In the genomic region with DNA sequence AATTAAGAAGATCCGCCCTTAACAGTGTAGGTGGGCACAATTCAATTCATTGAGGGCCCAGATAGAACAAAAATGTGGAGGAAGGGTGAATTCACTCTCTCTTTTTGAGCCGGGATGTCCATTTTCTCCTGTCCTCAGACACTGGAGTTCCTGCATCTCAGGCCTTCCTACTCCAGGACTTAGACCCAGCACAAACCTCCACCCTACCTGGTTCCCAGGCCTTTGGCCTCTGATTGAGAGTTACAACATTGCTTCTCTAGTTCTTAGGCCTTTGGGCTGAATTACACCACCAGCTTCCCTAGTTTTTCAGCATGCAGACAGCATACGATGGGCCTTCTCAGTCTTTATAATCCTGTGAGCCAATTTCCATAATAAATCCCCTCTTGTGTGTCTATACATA, we compare ENCODE assay signal across 15 cellular contexts.
DNase-seq lines count a peak whose midpoint lies in the region; ATAC-seq, FAIRE-seq and TF ChIP-seq lines count a peak whose summit lies in the region.
"Had no signal": no experiment of that assay in that cellular context is flagged by ENCODE, and none has a peak within 500 bp of the region (broad histone marks: within the 10 kb centered on the region; RNA-seq: fewer than 3 reads in every experiment).

No MANE protein-coding gene starts in this region.

- H3K36me3 Mint-ChIP-seq in activated CD4-positive, alpha-beta T cell treated with anti-CD3 and anti-CD28 coated beads, Interleukin-2, amount 10 ng/mL, durations not matched to agents 24 days and 14 days (ENCODE audit: low read depth), result no peaks in the 10 kb centered on the region
- no peaks in the 10 kb centered on the region for H3K36me3 Mint-ChIP-seq in effector memory CD8-positive, alpha-beta T cell (ENCODE audit: insufficient read depth)
- H3K36me3 Mint-ChIP-seq: CD8-positive, alpha-beta memory T cell had no signal

- TF ChIP-seq POLR2A in HCT116 (IDR thresholded peaks at IDR 0.05; ENCODE audit: borderline replicate concordance, extremely low read depth, insufficient read depth, insufficient read length) (no peak), H1 (IDR thresholded peaks at IDR 0.05; ENCODE audit: control extremely low read depth in 1 of 2, low read depth in 2 of 2, low read length in 2 of 2) (no peak), right lobe of liver (IDR thresholded peaks at IDR 0.05) (no peak)

- no peak overlapping the region for H3K4ac ChIP-seq in H1 (replicated peaks; ENCODE audit: insufficient read length, low read depth, low read length)

- H2BK15ac ChIP-seq in H1 (ENCODE audit: low read length), result no peak overlapping the region

- H3K9me3 Mint-ChIP-seq in activated CD4-positive, alpha-beta T cell treated with anti-CD3 and anti-CD28 coated beads, Interleukin-2, amount 10 ng/mL, durations not matched to agents 24 days and 14 days, result no peaks in the 10 kb centered on the region
- H3K9me3 Mint-ChIP-seq in effector memory CD8-positive, alpha-beta T cell, result no peaks in the 10 kb centered on the region
- H3K9me3 Mint-ChIP-seq: CD8-positive, alpha-beta memory T cell had no signal

- H3K23me2 ChIP-seq in H1 (ENCODE audit: low read depth, low read length), result no peaks in the 10 kb centered on the region

- 95% methylated on average over 3 of the region's 3 CpGs; no CpG with 5 or more reads in 1 of the 2 experiments for WGBS in H1 (ENCODE audit: extremely low coverage in 1 of 2, insufficient coverage in 1 of 2, insufficient read length in 1 of 2, insufficient replicate concordance in 2 of 2, low coverage in 1 of 2, low lambda C conversion rate in 2 of 2, missing lambda C conversion rate in 1 of 2), 2 experiments
- 57% methylated on average over 2 of the region's 3 CpGs for WGBS in right lobe of liver (ENCODE audit: insufficient coverage, low coverage, low lambda C conversion rate, missing lambda C conversion rate)

- no peak overlapping the region for H3K14ac ChIP-seq in H1 (ENCODE audit: insufficient read length)

- H3K56ac ChIP-seq in H1 (replicated peaks; ENCODE audit: insufficient read length, low read depth, low read length), result no peak overlapping the region

- H4K91ac ChIP-seq in H1 (replicated peaks; ENCODE audit: insufficient read length, low read length), result no peak overlapping the region

- no peak overlapping the region for H3K4me3 ChIP-seq in HCT116 (replicated peaks in 1 of 2; ENCODE audit: low read depth in 1 of 2, low read length in 2 of 2)
- H3K4me3 ChIP-seq in H1 (ENCODE audit: extremely low read depth in 1 of 4, insufficient read depth in 2 of 4, low read depth in 3 of 4, low read length in 4 of 4), result no peak overlapping the region
- H3K4me3 ChIP-seq in right lobe of liver, result no peak overlapping the region
- H3K4me3 ChIP-seq: BLaER1 had no signal

- no peak overlapping the region for H2BK20ac ChIP-seq in H1 (ENCODE audit: low read length)

- no peak overlapping the region for H3K27ac Mint-ChIP-seq in activated CD4-positive, alpha-beta T cell treated with anti-CD3 and anti-CD28 coated beads, Interleukin-2, amount 10 ng/mL, durations not matched to agents 24 days and 14 days
- no peak overlapping the region for H3K27ac Mint-ChIP-seq in effector memory CD8-positive, alpha-beta T cell

- H2BK120ac ChIP-seq in H1 (replicated peaks; ENCODE audit: low read depth, low read length), result no peak overlapping the region

- peak overlapping the region; percentile 19 for H2AFZ ChIP-seq in HCT116 (ENCODE audit: low read depth, low read length, poor library complexity, severe bottlenecking)
- H2AFZ ChIP-seq in H1 (ENCODE audit: low read length), result peak overlapping the region; percentile 19; the same call in 1 of the 2 replicates

- H3K4me1 Mint-ChIP-seq in activated CD4-positive, alpha-beta T cell treated with anti-CD3 and anti-CD28 coated beads, Interleukin-2, amount 10 ng/mL, durations not matched to agents 24 days and 14 days, result no peaks in the 10 kb centered on the region
- H3K4me1 Mint-ChIP-seq in effector memory CD8-positive, alpha-beta T cell (ENCODE audit: low read depth in 2 of 2), result no peaks in the 10 kb centered on the region
- H3K4me1 Mint-ChIP-seq: CD8-positive, alpha-beta memory T cell had no signal

- H2BK12ac ChIP-seq in H1 (ENCODE audit: low read depth, low read length), result no peak overlapping the region

- POLR2A ChIA-PET in HCT116 (lab: Charles Lee) (no interaction called here), H1 (lab: Charles Lee; ENCODE audit: partially characterized antibody) (no interaction called here)

- no peaks in the 10 kb centered on the region for H3K36me3 ChIP-seq in HCT116 (ENCODE audit: control insufficient read depth in 1 of 2, insufficient read depth in 2 of 2, low read length in 2 of 2)
- no peaks in the 10 kb centered on the region for H3K36me3 ChIP-seq in H1 (ENCODE audit: control insufficient read depth in 2 of 4, insufficient read depth in 4 of 4, low read length in 3 of 4)
- H3K36me3 ChIP-seq in right lobe of liver, result no peaks in the 10 kb centered on the region
- H3K36me3 ChIP-seq: BLaER1 had no signal

- H3K18ac ChIP-seq in H1 (ENCODE audit: extremely low read depth, low read length), result no peak overlapping the region

- H4K20me1 ChIP-seq in HCT116 (ENCODE audit: insufficient read depth) (no peaks in the 10 kb centered on the region), H1 (replicated peaks in 1 of 2; ENCODE audit: control insufficient read depth in 1 of 2, insufficient read depth in 2 of 2, low read length in 2 of 2) (no peaks in the 10 kb centered on the region)
- H4K20me1 ChIP-seq: BLaER1 had no signal

- TF ChIP-seq EP300 in H1 (IDR thresholded peaks at IDR 0.05; ENCODE audit: borderline replicate concordance in 1 of 2, low read depth in 2 of 2, low read length in 2 of 2), result no peak

- H3K9me3 ChIP-seq in HCT116 (ENCODE audit: control insufficient read depth in 1 of 2, insufficient read depth in 1 of 2, low read depth in 1 of 2, low read length in 2 of 2) (no peaks in the 10 kb centered on the region), H1 (ENCODE audit: insufficient read depth in 2 of 2, low read depth in 1 of 2, low read length in 1 of 2) (no peaks in the 10 kb centered on the region), right lobe of liver (no peaks in the 10 kb centered on the region)
- H3K9me3 ChIP-seq: BLaER1 had no signal

- H3K9ac ChIP-seq in HCT116 (ENCODE audit: low read length) (no peak overlapping the region), H1 (replicated peaks in 1 of 4; ENCODE audit: extremely low read depth in 1 of 4, low read depth in 3 of 4, low read length in 3 of 4) (no peak overlapping the region)
- H3K9ac ChIP-seq: BLaER1 had no signal

- H2AK5ac ChIP-seq in H1 (ENCODE audit: low read depth, low read length), result no peak overlapping the region

- H2BK5ac ChIP-seq in H1 (ENCODE audit: low read depth, low read length), result no peak overlapping the region

- FAIRE-seq in H1 (lab: Jason Lieb, UNC), result no peak
- FAIRE-seq: GM19239 had no signal

- no peak overlapping the region for H3K4me3 Mint-ChIP-seq in activated CD4-positive, alpha-beta T cell treated with anti-CD3 and anti-CD28 coated beads, Interleukin-2, amount 10 ng/mL, durations not matched to agents 24 days and 14 days
- H3K4me3 Mint-ChIP-seq in effector memory CD8-positive, alpha-beta T cell, result no peak overlapping the region
- H3K4me3 Mint-ChIP-seq: CD8-positive, alpha-beta memory T cell had no signal

- no peak overlapping the region for H3K27ac ChIP-seq in HCT116 (ENCODE audit: low read depth, low read length)
- H3K27ac ChIP-seq in H1 (ENCODE audit: low read depth, low read length), result no peak overlapping the region
- peak overlapping the region in 1 of 3 donors; percentile 60 for H3K27ac ChIP-seq in right lobe of liver
- H3K27ac ChIP-seq: BLaER1 had no signal

- H4K8ac ChIP-seq in H1 (ENCODE audit: extremely low read depth, insufficient read depth, low read length), result no peak overlapping the region

- H3K4me1 ChIP-seq in HCT116 (ENCODE audit: control insufficient read depth in 1 of 2, insufficient read depth in 2 of 2, low read length in 2 of 2) (no peaks in the 10 kb centered on the region; a peak in 1 of 4 replicates), H1 (replicated peaks in 1 of 4; ENCODE audit: control insufficient read depth in 3 of 4, insufficient read depth in 4 of 4, low read length in 3 of 4) (peaks cover 0 to 3% (median 0%) of the 10 kb centered on the region in 4 experiments; a peak in 1 of 7 replicates), right lobe of liver (peaks cover 0 to 16% (median 6%) of the 10 kb centered on the region in 4 donors)

- H3K9me2 ChIP-seq in HCT116 (ENCODE audit: insufficient read depth), result no peaks in the 10 kb centered on the region

- TF ChIP-seq CTCF in HCT116 (IDR thresholded peaks at IDR 0.05 in 2 of 3, conservative IDR thresholded peaks at IDR 0.05 in 1 of 3; ENCODE audit: borderline replicate concordance in 1 of 3, insufficient read depth in 1 of 3, low read depth in 2 of 3, low read length in 2 of 3) (no peak), H1 (IDR thresholded peaks at IDR 0.05; ENCODE audit: control extremely low read depth in 1 of 3, insufficient read depth in 1 of 3, low read depth in 1 of 3, low read length in 3 of 3) (no peak), right lobe of liver (IDR thresholded peaks at IDR 0.05) (no peak)

- RAD21 ChIA-PET in HCT116 (lab: Charles Lee; ENCODE audit: low non-redundant PET in 1 of 2, low total read pairs in 2 of 2, uncharacterized antibody in 2 of 2, unreplicated experiment in 2 of 2), result no interaction called here

- DNase-seq in HCT116 (ENCODE audit: low read depth, low spot score) (no peak), H1 (ENCODE audit: low read depth in 1 of 2, low spot score in 2 of 2) (no peak), right lobe of liver (peak in 1 of 3 donors; percentile 61), superior temporal gyrus (ENCODE audit: extremely low spot score) (peak; percentile 4), H4 (ENCODE audit: low spot score) (no peak)
- DNase-seq in activated CD4-positive, alpha-beta T cell treated with anti-CD3 and anti-CD28 coated beads, Interleukin-2, amount 10 ng/mL, durations not matched to agents 24 days and 14 days, result no peak
- no peak for DNase-seq in effector memory CD8-positive, alpha-beta T cell
- DNase-seq: 8988T; AML-193; CD8-positive, alpha-beta memory T cell; DMS53; GF-D8; H7 had no signal

- TF ChIP-seq RAD21 in HCT116 (IDR thresholded peaks at IDR 0.05; ENCODE audit: low read depth), result no peak
- no peak for TF ChIP-seq RAD21 in H1 (IDR thresholded peaks at IDR 0.05 in 1 of 2, conservative IDR thresholded peaks at IDR 0.05 in 1 of 2; ENCODE audit: low read depth in 2 of 2, low read length in 2 of 2)

- ATAC-seq in HCT116 (no peak), right lobe of liver (peak; percentile 67 to 93 (median 79))
- no peak for ATAC-seq in effector memory CD8-positive, alpha-beta T cell (replicated peaks)

- no peak overlapping the region for H4K5ac ChIP-seq in H1 (ENCODE audit: insufficient read length, low read depth, low read length)

- no TSS peak for BruUV-seq in HCT116 (replicated peaks; lab: Mats Ljungman, UMichigan)

- no peaks in the 10 kb centered on the region for H3K79me1 ChIP-seq in H1 (ENCODE audit: low read depth, low read length)

- H3K4me2 ChIP-seq in HCT116 (ENCODE audit: low read length) (no peak overlapping the region), H1 (ENCODE audit: insufficient read depth in 1 of 2, low read depth in 2 of 2, low read length in 2 of 2) (no peak overlapping the region)
- H3K4me2 ChIP-seq: BLaER1 had no signal

- no peaks in the 10 kb centered on the region for H3K79me2 ChIP-seq in HCT116 (ENCODE audit: insufficient read depth, low read length)
- H3K79me2 ChIP-seq in H1 (ENCODE audit: control insufficient read depth in 1 of 2, insufficient read depth in 2 of 2, low read length in 2 of 2), result no peaks in the 10 kb centered on the region

- H3K23ac ChIP-seq in H1 (ENCODE audit: insufficient read length), result no peak overlapping the region

- intact Hi-C loops in HCT116 (cut with micrococcal nuclease) (no loop called here), right lobe of liver (cut with DNase I) (no loop called here)
- intact Hi-C loops in activated CD4-positive, alpha-beta T cell treated with anti-CD3 and anti-CD28 coated beads, Interleukin-2, amount 10 ng/mL, durations not matched to agents 24 days and 14 days (cut with micrococcal nuclease), result no loop called here

- H3K27me3 ChIP-seq in HCT116 (ENCODE audit: insufficient read depth, low read length) (no peaks in the 10 kb centered on the region), H1 (replicated peaks in 1 of 4; ENCODE audit: control insufficient read depth in 3 of 4, extremely low read depth in 1 of 4, insufficient read depth in 3 of 4, low read length in 3 of 4) (no peaks in the 10 kb centered on the region), right lobe of liver (no peaks in the 10 kb centered on the region)
- H3K27me3 ChIP-seq: BLaER1 had no signal

- no peaks in the 10 kb centered on the region for H3K27me3 Mint-ChIP-seq in activated CD4-positive, alpha-beta T cell treated with anti-CD3 and anti-CD28 coated beads, Interleukin-2, amount 10 ng/mL, durations not matched to agents 24 days and 14 days
- H3K27me3 Mint-ChIP-seq in effector memory CD8-positive, alpha-beta T cell, result peaks cover 2 to 11% of the 10 kb centered on the region in 2 donors

- CTCF ChIA-PET in HCT116 (lab: Charles Lee) (no interaction called here), H1 (lab: Charles Lee; ENCODE audit: partially characterized antibody) (no interaction called here)

Comparison
In these comparisons a context has a peak if more than half of its experiments do, and no peak if none do; other contexts are left out.
1. ATAC-seq: peak in right lobe of liver (4 of 4); none in HCT116 (single experiment) and effector memory CD8-positive, alpha-beta T cell (single experiment).